ENCODE assay signal across 18 cellular contexts in the genomic region with DNA sequence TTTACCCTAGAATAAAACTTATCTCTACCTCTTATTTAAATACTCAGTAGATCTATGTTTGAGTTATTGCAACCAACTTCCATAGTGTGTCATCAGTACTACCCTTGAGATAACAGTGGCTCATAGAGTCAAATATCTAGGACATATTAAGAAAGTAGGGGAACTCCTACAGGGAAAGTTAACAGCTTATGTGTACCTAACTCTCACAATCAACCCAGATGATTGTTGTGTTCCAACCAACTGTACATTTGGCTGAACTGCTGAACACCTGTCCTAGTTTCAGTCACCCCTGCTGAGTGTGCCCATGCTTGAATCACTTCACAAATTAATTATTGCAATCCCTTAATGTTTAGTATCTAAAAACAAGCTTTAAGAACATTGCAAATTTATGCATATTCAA.
"Had no signal": no experiment of that assay in that cellular context is flagged by ENCODE, and none has a peak within 500 bp of the region (broad histone marks: within the 10 kb centered on the region; RNA-seq: fewer than 3 reads in every experiment).

No MANE protein-coding gene starts in this region.

- H3K4me1 Mint-ChIP-seq: naive thymus-derived CD4-positive, alpha-beta T cell; nephron progenitor cell had no signal

- DNase-seq: dermis blood vessel endothelial cell; esophagus squamous epithelium; foreskin fibroblast; glutamatergic neuron; islet precursor cell; mammary epithelial cell; naive thymus-derived CD4-positive, alpha-beta T cell; nephron progenitor cell; posterior cingulate gyrus; sigmoid colon; stimulated activated CD4-positive, alpha-beta T cell treated with anti-CD3 and anti-CD28 coated beads, Interleukin-2, amount 100 ng/mL, for 24 hours; stimulated activated CD4-positive, alpha-beta T cell treated with anti-CD3 and anti-CD28 coated beads, Interleukin-4, amount 100 ng/mL, for 4 hours; stimulated activated naive CD4-positive, alpha-beta T cell; stomach; substantia nigra; transverse colon had no signal

- H3K27me3 Mint-ChIP-seq: naive thymus-derived CD4-positive, alpha-beta T cell had no signal

- H3K27ac Mint-ChIP-seq: naive thymus-derived CD4-positive, alpha-beta T cell; nephron progenitor cell had no signal

- H3K4me3 Mint-ChIP-seq: naive thymus-derived CD4-positive, alpha-beta T cell; nephron progenitor cell had no signal

- H3K36me3 Mint-ChIP-seq: naive thymus-derived CD4-positive, alpha-beta T cell had no signal

- ATAC-seq: gastroesophageal sphincter; left lobe of liver; naive thymus-derived CD4-positive, alpha-beta T cell had no signal
